Comparison of ENCODE assay signal across 28 cellular contexts in the genomic region with DNA sequence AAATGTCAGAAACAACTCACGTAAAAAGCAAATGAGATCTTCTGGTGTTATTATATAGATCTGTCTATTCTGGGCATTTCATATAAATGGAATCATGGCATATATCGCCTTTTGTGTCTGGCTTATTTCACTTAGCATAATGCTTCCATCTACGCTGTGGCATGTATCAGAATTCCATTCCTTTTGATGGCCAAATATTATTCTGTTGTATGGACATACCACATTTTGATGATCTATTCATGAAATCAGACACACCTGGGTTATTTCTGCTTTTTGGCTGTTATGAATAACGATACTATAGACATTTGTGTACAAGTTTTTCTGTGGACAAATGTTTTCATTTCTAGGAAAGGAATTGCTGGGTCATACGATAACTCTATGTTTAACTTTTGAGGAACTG. TPM values are rescaled to one million over a fixed set of nuclear protein-coding genes. Genes with fewer than 3 reads are reported as not detected.
"Had no signal": no experiment of that assay in that cellular context is flagged by ENCODE, and none has a peak within 500 bp of the region (broad histone marks: within the 10 kb centered on the region; RNA-seq: fewer than 3 reads in every experiment).

No MANE protein-coding gene starts in this region.

- FAIRE-seq: K562 had no signal

- H3K27ac ChIP-seq: ascending aorta, cardiac muscle cell, SK-N-MC had no signal

- H3K27me3 ChIP-seq: ascending aorta, cardiac muscle cell had no signal

- H3K4me1 Mint-ChIP-seq: activated CD4-positive, alpha-beta T cell treated with anti-CD3 and anti-CD28 coated beads, Interleukin-2, amount 10 ng/mL, durations not matched to agents 7 days and 5 days; activated naive CD8-positive, alpha-beta T cell treated with anti-CD3 and anti-CD28 coated beads, Interleukin-2, amount 50 U/mL, for 24 hours had no signal

- H3K36me3 Mint-ChIP-seq: activated CD4-positive, alpha-beta memory T cell treated with anti-CD3 and anti-CD28 coated beads for 36 hours; activated naive CD4-positive, alpha-beta T cell treated with anti-CD3 and anti-CD28 coated beads, Interleukin-2, amount 50 U/mL, for 72 hours had no signal

- H3K9me3 Mint-ChIP-seq: activated CD4-positive, alpha-beta memory T cell treated with anti-CD3 and anti-CD28 coated beads for 36 hours; activated CD4-positive, alpha-beta T cell treated with anti-CD3 and anti-CD28 coated beads, Interleukin-2, amount 10 ng/mL, durations not matched to agents 7 days and 5 days; activated naive CD4-positive, alpha-beta T cell treated with anti-CD3 and anti-CD28 coated beads, Interleukin-2, amount 50 U/mL, for 72 hours; activated naive CD8-positive, alpha-beta T cell treated with anti-CD3 and anti-CD28 coated beads, Interleukin-2, amount 50 U/mL, for 24 hours; activated T-cell treated with anti-CD3 and anti-CD28 coated beads, Interleukin-2, amount 50 U/mL, for 4 hours; T-helper 2 cell treated with Interferon-gamma antibody and Interleukin-4, amounts not matched to agents 5 μg/mL and 100 μg/mL, for 36 hours had no signal

- H3K36me3 ChIP-seq: cardiac muscle cell had no signal

- ATAC-seq: activated naive CD4-positive, alpha-beta T cell treated with anti-CD3 and anti-CD28 coated beads, Interleukin-2, amount 50 U/mL, for 72 hours; activated naive CD8-positive, alpha-beta T cell treated with anti-CD3 and anti-CD28 coated beads, Interleukin-2, amount 50 U/mL, for 24 hours; activated T-cell treated with anti-CD3 and anti-CD28 coated beads, Interleukin-2, amount 50 U/mL, for 4 hours; K562; Right ventricle myocardium inferior had no signal

- H3K4me3 Mint-ChIP-seq: activated CD4-positive, alpha-beta memory T cell treated with anti-CD3 and anti-CD28 coated beads for 36 hours; activated CD4-positive, alpha-beta T cell treated with anti-CD3 and anti-CD28 coated beads, Interleukin-2, amount 10 ng/mL, durations not matched to agents 7 days and 5 days; activated naive CD8-positive, alpha-beta T cell treated with anti-CD3 and anti-CD28 coated beads, Interleukin-2, amount 50 U/mL, for 24 hours; activated T-cell treated with anti-CD3 and anti-CD28 coated beads, Interleukin-2, amount 50 U/mL, for 4 hours; T-helper 2 cell treated with Interferon-gamma antibody and Interleukin-4, amounts not matched to agents 5 μg/mL and 100 μg/mL, for 36 hours had no signal

- DNase-seq: activated CD4-positive, alpha-beta memory T cell treated with anti-CD3 and anti-CD28 coated beads for 36 hours; activated CD4-positive, alpha-beta T cell treated with anti-CD3 and anti-CD28 coated beads, Interleukin-2, amount 10 ng/mL, durations not matched to agents 7 days and 5 days; activated CD4-positive, CD25-positive, alpha-beta regulatory T cell; activated CD8-positive, alpha-beta memory T cell treated with anti-CD3 and anti-CD28 coated beads for 24 hours; activated effector memory CD4-positive, alpha-beta T cell treated with anti-CD3 and anti-CD28 coated beads, Interleukin-2, amount 50 U/mL, for 16 hours; activated naive CD4-positive, alpha-beta T cell treated with Interleukin-2 at 50 U/mL for 16 hours; activated naive CD8-positive, alpha-beta T cell treated with anti-CD3 and anti-CD28 coated beads, Interleukin-2, amount 50 U/mL, for 24 hours; activated T-cell treated with anti-CD3 and anti-CD28 coated beads, Interleukin-2, amount 50 U/mL, for 4 hours; amniotic stem cell; Karpas-422; NCI-H1048; NCI-H1930; NCI-H2171; NCI-H2227 treated with DMSO at 0.1 percent for 48 hours; NCI-H446 treated with DMSO at 0.1 percent for 48 hours; NCI-H526; NCI-H774; RPMI8226; SW 1271 had no signal

- H3K9me3 ChIP-seq: ascending aorta had no signal

- H3K4me3 ChIP-seq: ascending aorta, cardiac muscle cell, K562, SK-N-MC had no signal

- H3K27ac Mint-ChIP-seq: activated CD4-positive, alpha-beta memory T cell treated with anti-CD3 and anti-CD28 coated beads for 36 hours; activated CD4-positive, alpha-beta T cell treated with anti-CD3 and anti-CD28 coated beads, Interleukin-2, amount 10 ng/mL, durations not matched to agents 7 days and 5 days; activated naive CD4-positive, alpha-beta T cell treated with anti-CD3 and anti-CD28 coated beads, Interleukin-2, amount 50 U/mL, for 72 hours; activated naive CD8-positive, alpha-beta T cell treated with anti-CD3 and anti-CD28 coated beads, Interleukin-2, amount 50 U/mL, for 24 hours; T-helper 2 cell treated with Interferon-gamma antibody and Interleukin-4, amounts not matched to agents 5 μg/mL and 100 μg/mL, for 36 hours had no signal

- H3K27me3 Mint-ChIP-seq: brain had no signal

RNA-seq across cellular contexts. Expression of a gene that starts 7.7 kb away (rescaled TPM):
- total RNA-seq: activated CD4-positive, alpha-beta T cell treated with anti-CD3 and anti-CD28 coated beads, Interleukin-2, amount 10 ng/mL, durations not matched to agents 7 days and 5 days; T-helper 1 cell treated with Interleukin-12 subunit alpha and Interleukin-12 subunit beta and Interleukin-4 antibody, amounts not matched to agents 30 ng/mL and 1 ng/mL, for 36 hours had no signal
